ENCODE assay signal across 1 cellular context in genomic region chr6:86936834-86937218, GRCh38.
TF ChIP-seq lines count a peak whose summit lies in the region.

No MANE protein-coding gene starts in this region.

TF ChIP-seq in K562, 482 proteins besides CTCF, POLR2A, EP300 and RAD21 (continued from another document):
- TF ChIP-seq DEAF1 (CRISPR knock-in tag; IDR thresholded peaks at IDR 0.05) (peak; percentile 70), ETV1 (tag; conservative IDR thresholded peaks at IDR 0.05; ENCODE audit: low read depth) (no peak), ZFP91 (CRISPR knock-in tag; IDR thresholded peaks at IDR 0.05) (no peak), ZNF696 (CRISPR knock-in tag; conservative IDR thresholded peaks at IDR 0.05) (no peak)
